8 cellular contexts compared by ENCODE assay signal in genomic region chr7:128869944-128870285, GRCh38. TPM values are rescaled to one million over a fixed set of nuclear protein-coding genes. Genes with fewer than 3 reads are reported as not detected.
DNase-seq lines count a peak whose midpoint lies in the region; ATAC-seq and TF ChIP-seq lines count a peak whose summit lies in the region.

No MANE protein-coding gene starts in this region.

- no peak overlapping the region for H3K27ac ChIP-seq in CD4-positive, CD25-positive, alpha-beta regulatory T cell (ENCODE audit: insufficient read depth, low read length, poor library complexity, severe bottlenecking)
- no peak overlapping the region for H3K27ac ChIP-seq in lower lobe of right lung
- no peak overlapping the region for H3K27ac ChIP-seq in uterus

- no peaks in the 10 kb centered on the region for H3K9me3 ChIP-seq in CD4-positive, CD25-positive, alpha-beta regulatory T cell (ENCODE audit: control insufficient read depth in 2 of 2, low read length in 2 of 2)
- H3K9me3 ChIP-seq in lower lobe of right lung (no peaks in the 10 kb centered on the region), uterus (no peaks in the 10 kb centered on the region)

- no peak overlapping the region for H3K4me3 ChIP-seq in CD4-positive, CD25-positive, alpha-beta regulatory T cell (ENCODE audit: low read depth, low read length)
- H3K4me3 ChIP-seq in lower lobe of right lung (peak overlapping the region; percentile 64), uterus (peak overlapping the region; percentile 37 to 38)

- peaks cover 20% of the 10 kb centered on the region for H3K27me3 Mint-ChIP-seq in CD4-positive, CD25-positive, alpha-beta regulatory T cell

- H3K4me1 ChIP-seq in CD4-positive, CD25-positive, alpha-beta regulatory T cell (ENCODE audit: control insufficient read depth, insufficient read depth, low read length, poor library complexity, severe bottlenecking) = peaks cover 20% of the 10 kb centered on the region
- H3K4me1 ChIP-seq in lower lobe of right lung (peaks cover 23% of the 10 kb centered on the region), uterus (peaks cover 0 to 11% of the 10 kb centered on the region in 2 donors)

- H3K4me1 Mint-ChIP-seq in CD4-positive, CD25-positive, alpha-beta regulatory T cell = peaks cover 4 to 29% (median 13%) of the 10 kb centered on the region in 4 donors

- no peaks in the 10 kb centered on the region for H3K27me3 ChIP-seq in CD4-positive, CD25-positive, alpha-beta regulatory T cell (ENCODE audit: control insufficient read depth, insufficient read depth, low read length)
- H3K27me3 ChIP-seq in lower lobe of right lung (ENCODE audit: low read depth) = peaks cover 11% of the 10 kb centered on the region
- no peaks in the 10 kb centered on the region for H3K27me3 ChIP-seq in uterus

- intact Hi-C loops in lower lobe of right lung (cut with DNase I) = no loop called here
- intact Hi-C loops in uterus (cut with DNase I; ENCODE audit: low total_unique reads) = loop anchor here (5.0 kb wide), 1 partner anchor 78 kb away; the partner anchor contains the start of gene CCDC136

- DNase-seq in CD4-positive, CD25-positive, alpha-beta regulatory T cell = peak in 1 of 3 donors; percentile 8
- no peak for DNase-seq in activated naive CD4-positive, alpha-beta T cell treated with anti-CD3 and anti-CD28 coated beads, Interleukin-2, amount 50 U/mL, for 72 hours (ENCODE audit: low spot score in 2 of 2)
- DNase-seq in lower lobe of right lung = no peak
- DNase-seq in uterus = no peak
- no peak for DNase-seq in GDM1 (lab: John Stamatoyannopoulos, UW)
- no peak for DNase-seq in COLO829 (ENCODE audit: low spot score)
- DNase-seq in NCI-H2107 (lab: John Stamatoyannopoulos, UW) = no peak

- TF ChIP-seq CTCF in lower lobe of right lung (IDR thresholded peaks at IDR 0.05) = no peak
- no peak for TF ChIP-seq CTCF in uterus (IDR thresholded peaks at IDR 0.05)

- H3K4me3 Mint-ChIP-seq in CD4-positive, CD25-positive, alpha-beta regulatory T cell = peak overlapping the region; percentile 78 to 92 (median 85)

- H3K36me3 ChIP-seq in CD4-positive, CD25-positive, alpha-beta regulatory T cell (ENCODE audit: control insufficient read depth, insufficient read depth, low read length) = peaks cover 9% of the 10 kb centered on the region
- peaks cover 14% of the 10 kb centered on the region for H3K36me3 ChIP-seq in lower lobe of right lung
- no peaks in the 10 kb centered on the region for H3K36me3 ChIP-seq in uterus

- peak; percentile 8 to 15 for ATAC-seq in CD4-positive, CD25-positive, alpha-beta regulatory T cell (ENCODE audit: low read depth in 2 of 2)
- ATAC-seq in HG02588 (IDR thresholded peaks at IDR 0.05; ENCODE audit: unreplicated experiment) = peak; percentile 17
- ATAC-seq in activated naive CD4-positive, alpha-beta T cell treated with anti-CD3 and anti-CD28 coated beads, Interleukin-2, amount 50 U/mL, for 72 hours = peak; percentile 43 to 56
- ATAC-seq in lower lobe of right lung = no peak

- no peak for TF ChIP-seq POLR2A in uterus (IDR thresholded peaks at IDR 0.05)

- peaks cover 15% of the 10 kb centered on the region for H3K36me3 Mint-ChIP-seq in CD4-positive, CD25-positive, alpha-beta regulatory T cell
- peaks cover 6 to 7% of the 10 kb centered on the region in 2 donors for H3K36me3 Mint-ChIP-seq in activated naive CD4-positive, alpha-beta T cell treated with anti-CD3 and anti-CD28 coated beads, Interleukin-2, amount 50 U/mL, for 72 hours

- no peak overlapping the region for H3K27ac Mint-ChIP-seq in CD4-positive, CD25-positive, alpha-beta regulatory T cell
- no peak overlapping the region for H3K27ac Mint-ChIP-seq in activated naive CD4-positive, alpha-beta T cell treated with anti-CD3 and anti-CD28 coated beads, Interleukin-2, amount 50 U/mL, for 72 hours

- H3K9me3 Mint-ChIP-seq in CD4-positive, CD25-positive, alpha-beta regulatory T cell = no peaks in the 10 kb centered on the region
- H3K9me3 Mint-ChIP-seq in activated naive CD4-positive, alpha-beta T cell treated with anti-CD3 and anti-CD28 coated beads, Interleukin-2, amount 50 U/mL, for 72 hours = no peaks in the 10 kb centered on the region

RNA-seq across cellular contexts. Expression of gene ATP6V1F, which starts 7.3 kb away (rescaled TPM):
- total RNA-seq in CD4-positive, CD25-positive, alpha-beta regulatory T cell = 67.9 TPM
- 100 to 1,000 TPM; 306 to 361 (median 340) TPM for polyA plus RNA-seq in CD4-positive, CD25-positive, alpha-beta regulatory T cell
- 100 to 1,000 TPM; 104 to 113 TPM for total RNA-seq in activated naive CD4-positive, alpha-beta T cell treated with anti-CD3 and anti-CD28 coated beads, Interleukin-2, amount 50 U/mL, for 72 hours
- total RNA-seq in lower lobe of right lung (208 TPM), uterus (100 to 1,000 TPM in 1 of 4 donors, 10 to 100 TPM in 3; 31.2 to 137 (median 61.3) TPM)

RNA-seq across cellular contexts. Expression of gene FLNC, which starts 39.7 kb away (rescaled TPM):
- not detected for total RNA-seq in CD4-positive, CD25-positive, alpha-beta regulatory T cell
- not detected for polyA plus RNA-seq in CD4-positive, CD25-positive, alpha-beta regulatory T cell
- under 1 TPM; 0.02 to 0.14 TPM for total RNA-seq in activated naive CD4-positive, alpha-beta T cell treated with anti-CD3 and anti-CD28 coated beads, Interleukin-2, amount 50 U/mL, for 72 hours
- total RNA-seq in lower lobe of right lung = 11.7 TPM
- 100 to 1,000 TPM in 2 of 4 donors, 10 to 100 TPM in 2; 16.5 to 126 (median 105) TPM for total RNA-seq in uterus

RNA-seq across cellular contexts. Expression of gene KCP, which starts 40.6 kb away (rescaled TPM):
- 0.22 TPM for total RNA-seq in CD4-positive, CD25-positive, alpha-beta regulatory T cell
- polyA plus RNA-seq in CD4-positive, CD25-positive, alpha-beta regulatory T cell = under 1 TPM in 2 of 4 donors, not detected in 2; 0.08 TPM
- under 1 TPM; 0.16 TPM for total RNA-seq in activated naive CD4-positive, alpha-beta T cell treated with anti-CD3 and anti-CD28 coated beads, Interleukin-2, amount 50 U/mL, for 72 hours
- 1.3 TPM for total RNA-seq in lower lobe of right lung
- total RNA-seq in uterus = 1 to 10 TPM in 1 of 4 donors, under 1 TPM in 1, not detected in 2; 0.18 to 3.5 TPM

Comparison
In these comparisons a context has a peak if more than half of its experiments do, and no peak if none do; other contexts are left out.
1. ATAC-seq: peak in CD4-positive, CD25-positive, alpha-beta regulatory T cell (2 of 2), HG02588 (single experiment) and activated naive CD4-positive, alpha-beta T cell treated with anti-CD3 and anti-CD28 coated beads, Interleukin-2, amount 50 U/mL, for 72 hours (2 of 2); none in lower lobe of right lung (0 of 2).
2. RNA of gene FLNC, which starts 39.7 kb away (total RNA-seq): 16.5 to 126 TPM in uterus and 11.7 TPM in lower lobe of right lung (single experiment); not detected in CD4-positive, CD25-positive, alpha-beta regulatory T cell (single experiment) and 0.02 to 0.14 TPM in activated naive CD4-positive, alpha-beta T cell treated with anti-CD3 and anti-CD28 coated beads, Interleukin-2, amount 50 U/mL, for 72 hours; every median in the first group is over 10 times any median in the second.